In genomic region chr2:119739580-119740255, GRCh38 we compare ENCODE assay signal across 26 cellular contexts. TPM values are rescaled to one million over a fixed set of nuclear protein-coding genes. Genes with fewer than 3 reads are reported as not detected.
DNase-seq lines count a peak whose midpoint lies in the region; ATAC-seq and TF ChIP-seq lines count a peak whose summit lies in the region.
"Had no signal": no experiment of that assay in that cellular context is flagged by ENCODE, and none has a peak within 500 bp of the region (broad histone marks: within the 10 kb centered on the region; RNA-seq: fewer than 3 reads in every experiment).

No MANE protein-coding gene starts in this region.

- H3K27ac Mint-ChIP-seq in nephron (peak overlapping the region in 2 of 3 experiments; percentile 70 to 79), chondrocyte (ENCODE audit: unreplicated experiment) (no peak overlapping the region)
- H3K27ac Mint-ChIP-seq: activated CD4-positive, alpha-beta T cell treated with anti-CD3 and anti-CD28 coated beads, Interleukin-2, amount 10 ng/mL, durations not matched to agents 24 days and 14 days; activated naive CD8-positive, alpha-beta T cell treated with anti-CD3 and anti-CD28 coated beads for 36 hours; activated T-helper 17 cell treated with anti-CD3 and anti-CD28 coated beads, Interleukin-2, amount 50 U/mL, for 72 hours; immature natural killer cell; stimulated activated naive CD8-positive, alpha-beta T cell treated with anti-CD3 and anti-CD28 coated beads, Interleukin-15, Interleukin-2, amounts not matched to agents 100 ng/mL and 50 ng/mL, for 24 hours had no signal

- H3K27me3 Mint-ChIP-seq in nephron (ENCODE audit: low read depth) = peaks cover 7% of the 10 kb centered on the region
- peaks cover 12% of the 10 kb centered on the region for H3K27me3 Mint-ChIP-seq in chondrocyte (ENCODE audit: low read depth)
- H3K27me3 Mint-ChIP-seq: activated naive CD8-positive, alpha-beta T cell treated with anti-CD3 and anti-CD28 coated beads for 36 hours; activated T-helper 17 cell treated with anti-CD3 and anti-CD28 coated beads, Interleukin-2, amount 50 U/mL, for 72 hours had no signal

- H3K36me3 ChIP-seq in KMS-11 (ENCODE audit: insufficient read depth) (no peaks in the 10 kb centered on the region), esophagus muscularis mucosa (no peaks in the 10 kb centered on the region)
- H3K36me3 ChIP-seq: neutrophil, tibial nerve had no signal

- H3K36me3 Mint-ChIP-seq in nephron (ENCODE audit: low read depth) = no peaks in the 10 kb centered on the region
- H3K36me3 Mint-ChIP-seq in chondrocyte (ENCODE audit: low read depth) = no peaks in the 10 kb centered on the region
- H3K36me3 Mint-ChIP-seq: activated naive CD8-positive, alpha-beta T cell treated with anti-CD3 and anti-CD28 coated beads for 36 hours had no signal

- TF ChIP-seq POLR2A in esophagus muscularis mucosa (IDR thresholded peaks at IDR 0.05; ENCODE audit: low read depth) = no peak

- DNase-seq in AML-193 (lab: John Stamatoyannopoulos, UW) (peak; percentile 43 to 44), esophagus muscularis mucosa (ENCODE audit: extremely low spot score) (peak; percentile 66), chondrocyte (ENCODE audit: low spot score) (no peak), DMS79 treated with DMSO at 0.1 percent for 48 hours (lab: John Stamatoyannopoulos, UW) (no peak), NCI-H2081 treated with DMSO at 0.1 percent for 48 hours (lab: John Stamatoyannopoulos, UW) (no peak)
- DNase-seq: activated CD4-positive, alpha-beta T cell treated with anti-CD3 and anti-CD28 coated beads, Interleukin-2, amount 10 ng/mL, durations not matched to agents 24 days and 14 days; activated naive CD8-positive, alpha-beta T cell treated with anti-CD3 and anti-CD28 coated beads for 36 hours; central memory CD4-positive, alpha-beta T cell; H7; immature natural killer cell; left ventricle myocardium superior; NCI-H1694; NCI-H226; NCI-H774; retina; SHP77 treated with DMSO at 0.1 percent for 48 hours; T-helper 1 cell had no signal

- H3K9me3 Mint-ChIP-seq in nephron (no peaks in the 10 kb centered on the region), chondrocyte (ENCODE audit: low read depth) (no peaks in the 10 kb centered on the region)
- H3K9me3 Mint-ChIP-seq: activated CD4-positive, alpha-beta T cell treated with anti-CD3 and anti-CD28 coated beads, Interleukin-2, amount 10 ng/mL, durations not matched to agents 24 days and 14 days; activated naive CD8-positive, alpha-beta T cell treated with anti-CD3 and anti-CD28 coated beads for 36 hours; activated T-helper 17 cell treated with anti-CD3 and anti-CD28 coated beads, Interleukin-2, amount 50 U/mL, for 72 hours; immature natural killer cell; stimulated activated naive CD8-positive, alpha-beta T cell treated with anti-CD3 and anti-CD28 coated beads, Interleukin-15, Interleukin-2, amounts not matched to agents 100 ng/mL and 50 ng/mL, for 24 hours had no signal

- H3K4me1 ChIP-seq in KMS-11 (ENCODE audit: low read depth, poor library complexity, severe bottlenecking) (peaks cover 10% of the 10 kb centered on the region), esophagus muscularis mucosa (no peaks in the 10 kb centered on the region)
- H3K4me1 ChIP-seq: tibial nerve had no signal

- H3K4me2 ChIP-seq in KMS-11 = 0 out of 2 replicates have a peak overlapping the region, but pooled peaks have one; percentile 17
- H3K4me2 ChIP-seq: hepatocyte had no signal

- TF ChIP-seq EP300 in esophagus muscularis mucosa (IDR thresholded peaks at IDR 0.05) = no peak

- H2AFZ ChIP-seq in KMS-11 (ENCODE audit: low read depth) = no peak overlapping the region
- H2AFZ ChIP-seq: hepatocyte had no signal

- H3K27ac ChIP-seq in KMS-11 (peak overlapping the region; percentile 18; the same call in 1 of the 2 replicates), esophagus muscularis mucosa (replicated peaks in 1 of 4) (no peak overlapping the region)
- H3K27ac ChIP-seq: epithelial cell of prostate, hepatocyte, neutrophil, tibial nerve had no signal

- peaks cover 8% of the 10 kb centered on the region for H3K4me1 Mint-ChIP-seq in nephron
- peaks cover 7% of the 10 kb centered on the region for H3K4me1 Mint-ChIP-seq in chondrocyte (ENCODE audit: low read depth)
- H3K4me1 Mint-ChIP-seq: activated CD4-positive, alpha-beta T cell treated with anti-CD3 and anti-CD28 coated beads, Interleukin-2, amount 10 ng/mL, durations not matched to agents 24 days and 14 days; activated naive CD8-positive, alpha-beta T cell treated with anti-CD3 and anti-CD28 coated beads for 36 hours; activated T-helper 17 cell treated with anti-CD3 and anti-CD28 coated beads, Interleukin-2, amount 50 U/mL, for 72 hours; immature natural killer cell had no signal

- H3K4me3 ChIP-seq in KMS-11 (IDR thresholded peaks at IDR 0.05; ENCODE audit: insufficient read depth, low read depth, low read length) (no peak overlapping the region), esophagus muscularis mucosa (no peak overlapping the region)
- H3K4me3 ChIP-seq: hepatocyte, tibial nerve had no signal

- TF ChIP-seq CTCF in KMS-11 (conservative IDR thresholded peaks at IDR 0.05; ENCODE audit: low read depth, low read length) (no peak), esophagus muscularis mucosa (IDR thresholded peaks at IDR 0.05) (no peak), nephron (IDR thresholded peaks at IDR 0.05; ENCODE audit: unreplicated experiment in 3 of 3) (no peak), chondrocyte (IDR thresholded peaks at IDR 0.05) (no peak)

- no peaks in the 10 kb centered on the region for H4K20me1 ChIP-seq in KMS-11 (ENCODE audit: insufficient read depth)

- no peaks in the 10 kb centered on the region for H3K79me2 ChIP-seq in KMS-11 (ENCODE audit: insufficient read depth, low read depth)
- H3K79me2 ChIP-seq: hepatocyte had no signal

- no peak overlapping the region for H3K4me3 Mint-ChIP-seq in nephron
- H3K4me3 Mint-ChIP-seq in chondrocyte (ENCODE audit: unreplicated experiment) = no peak overlapping the region
- H3K4me3 Mint-ChIP-seq: activated CD4-positive, alpha-beta T cell treated with anti-CD3 and anti-CD28 coated beads, Interleukin-2, amount 10 ng/mL, durations not matched to agents 24 days and 14 days; activated naive CD8-positive, alpha-beta T cell treated with anti-CD3 and anti-CD28 coated beads for 36 hours; activated T-helper 17 cell treated with anti-CD3 and anti-CD28 coated beads, Interleukin-2, amount 50 U/mL, for 72 hours; immature natural killer cell; stimulated activated naive CD8-positive, alpha-beta T cell treated with anti-CD3 and anti-CD28 coated beads, Interleukin-15, Interleukin-2, amounts not matched to agents 100 ng/mL and 50 ng/mL, for 24 hours had no signal

- no peaks in the 10 kb centered on the region for H3K9me3 ChIP-seq in esophagus muscularis mucosa
- H3K9me3 ChIP-seq: neutrophil, tibial nerve had no signal

- intact Hi-C loops in esophagus muscularis mucosa (cut with DNase I) = no loop called here

- WGBS in esophagus muscularis mucosa = 67% methylated on average over 3 of the region's 3 CpGs

- no peaks in the 10 kb centered on the region for H3K27me3 ChIP-seq in KMS-11 (ENCODE audit: insufficient read depth, low read depth)
- H3K27me3 ChIP-seq in esophagus muscularis mucosa = no peaks in the 10 kb centered on the region
- H3K27me3 ChIP-seq: neutrophil, tibial nerve had no signal

- H3K9ac ChIP-seq in KMS-11 = no peak overlapping the region; the same call in 1 of the 2 replicates

- ATAC-seq in HG03095 (IDR thresholded peaks at IDR 0.05; ENCODE audit: unreplicated experiment) = no peak
- ATAC-seq: activated T-helper 17 cell treated with anti-CD3 and anti-CD28 coated beads, Interleukin-2, amount 50 U/mL, for 72 hours; left ventricle myocardium superior had no signal

RNA-seq across cellular contexts. Expression of gene PTPN4, which starts 20.0 kb away (rescaled TPM):
- total RNA-seq in esophagus muscularis mucosa (10 to 100 TPM; 21.3 to 39.9 (median 24.7) TPM), chondrocyte (21.8 to 24.2 TPM (median 23.8 TPM) in 3 replicates)

Comparison
In these comparisons a context has a peak if more than half of its experiments do, and no peak if none do; other contexts are left out.
1. DNase-seq: peak in AML-193 (2 of 2) and esophagus muscularis mucosa (single experiment); none in chondrocyte (single experiment), DMS79 treated with DMSO at 0.1 percent for 48 hours (single experiment) and NCI-H2081 treated with DMSO at 0.1 percent for 48 hours (single experiment).